ENCODE assay signal across 8 cellular contexts in genomic region chr4:8228319-8229250, GRCh38. TPM values are rescaled to one million over a fixed set of nuclear protein-coding genes. Genes with fewer than 3 reads are reported as not detected.
DNase-seq lines count a peak whose midpoint lies in the region; ATAC-seq and TF ChIP-seq lines count a peak whose summit lies in the region.

No MANE protein-coding gene starts in this region.

- 0 out of 2 replicates have a peak overlapping the region, but pooled peaks have one; percentile 75 for H3K27ac Mint-ChIP-seq in GM23338
- peak overlapping the region; percentile 79 for H3K27ac Mint-ChIP-seq in neural progenitor cell

- H4K20me1 ChIP-seq in GM23338 (replicated peaks; ENCODE audit: insufficient read depth) (no peaks in the 10 kb centered on the region), MM.1S (ENCODE audit: insufficient read depth, low read length) (no peaks in the 10 kb centered on the region), neural progenitor cell (ENCODE audit: low read depth) (no peaks in the 10 kb centered on the region), Karpas-422 (ENCODE audit: insufficient read depth, low read depth, low read length) (no peaks in the 10 kb centered on the region)

- H3F3A ChIP-seq in GM23338 (replicated peaks; ENCODE audit: low read depth) (no peaks in the 10 kb centered on the region), MM.1S (ENCODE audit: insufficient read depth, low read length) (no peaks in the 10 kb centered on the region), neural progenitor cell (ENCODE audit: low read depth) (no peaks in the 10 kb centered on the region)

- peaks cover 11% of the 10 kb centered on the region for H3K4me1 ChIP-seq in GM23338 (ENCODE audit: insufficient read depth)
- H3K4me1 ChIP-seq in MM.1S (ENCODE audit: low read length) = peaks cover 15% of the 10 kb centered on the region
- H3K4me1 ChIP-seq in neural progenitor cell = peaks cover 14% of the 10 kb centered on the region
- H3K4me1 ChIP-seq in subcutaneous abdominal adipose tissue (ENCODE audit: control insufficient read depth in 5 of 5, insufficient read depth in 5 of 5, low read length in 5 of 5) = peaks cover 3 to 42% (median 20%) of the 10 kb centered on the region in 5 donors
- peaks cover 9% of the 10 kb centered on the region for H3K4me1 ChIP-seq in Karpas-422 (ENCODE audit: low read length)

- no peaks in the 10 kb centered on the region for H3K36me3 ChIP-seq in GM23338 (ENCODE audit: insufficient read depth)
- H3K36me3 ChIP-seq in MM.1S (replicated peaks; ENCODE audit: insufficient read depth, low read length) = no peaks in the 10 kb centered on the region
- H3K36me3 ChIP-seq in neural progenitor cell = no peaks in the 10 kb centered on the region
- peaks cover 0 to 62% (median 27%) of the 10 kb centered on the region in 5 donors for H3K36me3 ChIP-seq in subcutaneous abdominal adipose tissue (ENCODE audit: control insufficient read depth in 5 of 5, insufficient read depth in 5 of 5, low read length in 5 of 5)
- no peaks in the 10 kb centered on the region for H3K36me3 ChIP-seq in Karpas-422 (ENCODE audit: insufficient read depth, low read length)

- H3K9me3 Mint-ChIP-seq in GM23338 = no peaks in the 10 kb centered on the region
- H3K9me3 Mint-ChIP-seq in neural progenitor cell = no peaks in the 10 kb centered on the region

- H3K9me3 ChIP-seq in MM.1S (replicated peaks; ENCODE audit: insufficient read depth, low read length) = no peaks in the 10 kb centered on the region
- no peaks in the 10 kb centered on the region for H3K9me3 ChIP-seq in neural progenitor cell (ENCODE audit: low read depth)
- no peaks in the 10 kb centered on the region for H3K9me3 ChIP-seq in subcutaneous abdominal adipose tissue (ENCODE audit: control insufficient read depth in 5 of 5, low read length in 5 of 5)
- H3K9me3 ChIP-seq in Karpas-422 (ENCODE audit: low read length) = no peaks in the 10 kb centered on the region

- H3K27ac ChIP-seq in GM23338 (ENCODE audit: low read depth) (no peak overlapping the region), MM.1S (ENCODE audit: low read length) (peak overlapping the region; percentile 84), dorsolateral prefrontal cortex (peak overlapping the region in 36 of 59 donors; percentile 6 to 74 (median 32)), neural progenitor cell (no peak overlapping the region), subcutaneous abdominal adipose tissue (ENCODE audit: low read depth, low read length) (peak overlapping the region; percentile 69), Karpas-422 (ENCODE audit: low read length) (no peak overlapping the region)

- peaks cover 23% of the 10 kb centered on the region for H3K4me1 Mint-ChIP-seq in GM23338
- peaks cover 32% of the 10 kb centered on the region for H3K4me1 Mint-ChIP-seq in neural progenitor cell

- TF ChIP-seq CTCF in GM23338 (conservative IDR thresholded peaks at IDR 0.05; ENCODE audit: low read depth in 2 of 2) (no peak), MM.1S (IDR thresholded peaks at IDR 0.05; ENCODE audit: low read length) (no peak), dorsolateral prefrontal cortex (IDR thresholded peaks at IDR 0.05 in 54 of 56, conservative IDR thresholded peaks at IDR 0.05 in 2 of 56; ENCODE audit: low read depth in 1 of 56, partially characterized antibody in 56 of 56) (no peak), neural progenitor cell (IDR thresholded peaks at IDR 0.05) (no peak)

- H3K9ac ChIP-seq in MM.1S (ENCODE audit: low read length) (peak overlapping the region; percentile 22; the same call in 1 of the 2 replicates), neural progenitor cell (no peak overlapping the region), subcutaneous abdominal adipose tissue (ENCODE audit: low read length in 5 of 5) (peak overlapping the region in 1 of 5 donors; percentile 49), Karpas-422 (ENCODE audit: low read length) (no peak overlapping the region)

- H3K27me3 Mint-ChIP-seq in GM23338 (ENCODE audit: insufficient read depth, low read depth, poor library complexity) = peaks cover 14% of the 10 kb centered on the region
- peaks cover 7% of the 10 kb centered on the region for H3K27me3 Mint-ChIP-seq in neural progenitor cell (ENCODE audit: insufficient read depth, low read depth)

- H3K79me2 ChIP-seq in GM23338 (replicated peaks; ENCODE audit: insufficient read depth) (no peaks in the 10 kb centered on the region), MM.1S (ENCODE audit: low read length) (no peaks in the 10 kb centered on the region), neural progenitor cell (ENCODE audit: low read depth) (no peaks in the 10 kb centered on the region), Karpas-422 (ENCODE audit: low read length) (no peaks in the 10 kb centered on the region)

- no peaks in the 10 kb centered on the region for H3K9me2 ChIP-seq in GM23338 (ENCODE audit: insufficient read depth)
- no peaks in the 10 kb centered on the region for H3K9me2 ChIP-seq in MM.1S (replicated peaks; ENCODE audit: insufficient read depth, low read length)
- H3K9me2 ChIP-seq in Karpas-422 (replicated peaks; ENCODE audit: insufficient read depth, low read length) = no peaks in the 10 kb centered on the region

- H3K4me2 ChIP-seq in GM23338 (no peak overlapping the region), MM.1S (ENCODE audit: low read depth, low read length) (peak overlapping the region; percentile 19; the same call in 1 of the 2 replicates), neural progenitor cell (no peak overlapping the region), Karpas-422 (ENCODE audit: low read depth, low read length, poor library complexity, severe bottlenecking) (no peak overlapping the region)

- DNase-seq in GDM1 (lab: John Stamatoyannopoulos, UW) (peak; percentile 32), GM23338 (ENCODE audit: low spot score) (no peak), MM.1S (peak; percentile 91), dorsolateral prefrontal cortex (peak in 7 of 10 donors; percentile 48 to 76 (median 62)), neural progenitor cell (ENCODE audit: low spot score) (peak; percentile 23), Karpas-422 (no peak)
- peak; percentile 80 to 84 for DNase-seq in activated CD4-positive, alpha-beta T cell treated with anti-CD3 and anti-CD28 coated beads, Interleukin-2, amount 50 U/mL, for 48 hours

- peak; percentile 14; the same call in 1 of the 3 replicates for ATAC-seq in GM23338

- H3K36me3 Mint-ChIP-seq in GM23338 (ENCODE audit: low read depth) (no peaks in the 10 kb centered on the region), neural progenitor cell (no peaks in the 10 kb centered on the region)

- H3K4me3 Mint-ChIP-seq in GM23338 (no peak overlapping the region), neural progenitor cell (no peak overlapping the region)

- H2AFZ ChIP-seq in GM23338 (0 out of 2 replicates have a peak overlapping the region, but pooled peaks have one; percentile 43), MM.1S (ENCODE audit: low read length) (peak overlapping the region; percentile 32; the same call in 1 of the 2 replicates), neural progenitor cell (replicated peaks) (no peak overlapping the region), Karpas-422 (ENCODE audit: low read length) (no peak overlapping the region)

- H3K27me3 ChIP-seq in GM23338 (ENCODE audit: insufficient read depth) = no peaks in the 10 kb centered on the region
- no peaks in the 10 kb centered on the region for H3K27me3 ChIP-seq in MM.1S (replicated peaks; ENCODE audit: insufficient read depth, low read length)
- no peaks in the 10 kb centered on the region for H3K27me3 ChIP-seq in dorsolateral prefrontal cortex
- no peaks in the 10 kb centered on the region for H3K27me3 ChIP-seq in neural progenitor cell
- no peaks in the 10 kb centered on the region for H3K27me3 ChIP-seq in subcutaneous abdominal adipose tissue (ENCODE audit: control insufficient read depth in 5 of 5, insufficient read depth in 4 of 5, low read length in 5 of 5)
- no peaks in the 10 kb centered on the region for H3K27me3 ChIP-seq in Karpas-422 (ENCODE audit: low read length)

- H3K4me3 ChIP-seq in GM23338 (no peak overlapping the region), MM.1S (ENCODE audit: low read length) (no peak overlapping the region), dorsolateral prefrontal cortex (no peak overlapping the region), neural progenitor cell (no peak overlapping the region), subcutaneous abdominal adipose tissue (ENCODE audit: low read depth in 1 of 5, low read length in 5 of 5) (peak overlapping the region in 1 of 5 donors; percentile 8), Karpas-422 (ENCODE audit: low read length) (no peak overlapping the region)

- intact Hi-C loops in dorsolateral prefrontal cortex (cut with DNase I) = no loop called here

TF ChIP-seq in GM23338, 12 proteins besides CTCF, POLR2A, EP300 and RAD21 (continues in another document):
- no peak for TF ChIP-seq POLR2AphosphoS5 (IDR thresholded peaks at IDR 0.05; ENCODE audit: low read depth)

RNA-seq across cellular contexts. Expression of gene SH3TC1, which starts 29.5 kb away (rescaled TPM):
- total RNA-seq in GM23338 (2014; rRNA removed; shearing (Covaris generic)) = 0.07 TPM in 1 of 2 replicates, not detected in the other
- polyA plus RNA-seq in GM23338 (2016; fragmentation: Nextera tagmentation; extraction: Ambion mirVana) = not detected in 2 replicates
- total RNA-seq in dorsolateral prefrontal cortex (10 to 100 TPM in 113 of 120 experiments, 1 to 10 TPM in 7; 5.1 to 46.5 (median 19.2) TPM), neural progenitor cell (ENCODE audit: low replicate concordance) (0.22 and 0.25 TPM in 2 replicates)
- 1.7 and 6.9 TPM in 2 replicates for total RNA-seq in Karpas-422 (2014; rRNA removed; shearing (Covaris generic); ENCODE audit: low replicate concordance)

RNA-seq across cellular contexts. Expression of gene HTRA3, which starts 41.0 kb away (rescaled TPM):
- 1.8 and 3.6 TPM in 2 replicates for total RNA-seq in GM23338 (2014; rRNA removed; shearing (Covaris generic))
- polyA plus RNA-seq in GM23338 (2016; fragmentation: Nextera tagmentation; extraction: Ambion mirVana) = 1.3 and 1.4 TPM in 2 replicates
- 1 to 10 TPM in 13 of 120 experiments, under 1 TPM in 94, not detected in 13; 0.16 to 3.3 (median 0.52) TPM for total RNA-seq in dorsolateral prefrontal cortex
- 1.6 and 2.3 TPM in 2 replicates for total RNA-seq in neural progenitor cell (ENCODE audit: low replicate concordance)
- total RNA-seq in Karpas-422 (2014; rRNA removed; shearing (Covaris generic); ENCODE audit: low replicate concordance) = not detected in 2 replicates

Comparison
In these comparisons a context has a peak if more than half of its experiments do, and no peak if none do; other contexts are left out.
1. DNase-seq: peak in GDM1 (single experiment), MM.1S (single experiment), activated CD4-positive, alpha-beta T cell treated with anti-CD3 and anti-CD28 coated beads, Interleukin-2, amount 50 U/mL, for 48 hours (2 of 2), dorsolateral prefrontal cortex (7 of 10) and neural progenitor cell (single experiment); none in GM23338 (single experiment) and Karpas-422 (single experiment).
2. H2AFZ ChIP-seq: peak in GM23338 (single experiment) and MM.1S (single experiment); none in neural progenitor cell (single experiment) and Karpas-422 (single experiment).
3. H3K27ac ChIP-seq: peak in MM.1S (single experiment), dorsolateral prefrontal cortex (36 of 59) and subcutaneous abdominal adipose tissue (single experiment); none in GM23338 (single experiment), neural progenitor cell (single experiment) and Karpas-422 (single experiment).